Comparison of ENCODE assay signal across 10 cellular contexts in genomic region chr3:141237701-141238521, GRCh38. TPM values are rescaled to one million over a fixed set of nuclear protein-coding genes. Genes with fewer than 3 reads are reported as not detected.
DNase-seq lines count a peak whose midpoint lies in the region; ATAC-seq and TF ChIP-seq lines count a peak whose summit lies in the region.
"Had no signal": no experiment of that assay in that cellular context is flagged by ENCODE, and none has a peak within 500 bp of the region (broad histone marks: within the 10 kb centered on the region; RNA-seq: fewer than 3 reads in every experiment).

No MANE protein-coding gene starts in this region.

- peak overlapping the region; percentile 18 for H3K4me3 Mint-ChIP-seq in activated CD8-positive, alpha-beta memory T cell treated with anti-CD3 and anti-CD28 coated beads, Interleukin-2, amount 10 ng/mL, durations not matched to agents 7 days and 5 days
- H3K4me3 Mint-ChIP-seq in T-cell = peak overlapping the region in 2 of 3 donors; percentile 41 to 59

- no peak overlapping the region for H3K4me3 ChIP-seq in cardiac muscle cell
- H3K4me3 ChIP-seq in thoracic aorta = peak overlapping the region; percentile 29
- H3K4me3 ChIP-seq: PC-9 had no signal

- no peaks in the 10 kb centered on the region for H3K27me3 ChIP-seq in cardiac muscle cell
- H3K27me3 ChIP-seq in thoracic aorta (replicated peaks; ENCODE audit: insufficient read depth) = no peaks in the 10 kb centered on the region
- H3K27me3 ChIP-seq: foreskin keratinocyte had no signal

- peaks cover 38% of the 10 kb centered on the region for H3K36me3 Mint-ChIP-seq in activated CD8-positive, alpha-beta memory T cell treated with anti-CD3 and anti-CD28 coated beads, Interleukin-2, amount 10 ng/mL, durations not matched to agents 7 days and 5 days
- peaks cover 15% of the 10 kb centered on the region for H3K36me3 Mint-ChIP-seq in T-cell

- H3K36me3 ChIP-seq in cardiac muscle cell (no peaks in the 10 kb centered on the region), thoracic aorta (no peaks in the 10 kb centered on the region)

- H3K9me3 Mint-ChIP-seq in activated CD8-positive, alpha-beta memory T cell treated with anti-CD3 and anti-CD28 coated beads, Interleukin-2, amount 10 ng/mL, durations not matched to agents 7 days and 5 days (ENCODE audit: low read depth) = no peaks in the 10 kb centered on the region
- no peaks in the 10 kb centered on the region for H3K9me3 Mint-ChIP-seq in T-cell

- H3K27ac Mint-ChIP-seq in activated CD8-positive, alpha-beta memory T cell treated with anti-CD3 and anti-CD28 coated beads, Interleukin-2, amount 10 ng/mL, durations not matched to agents 7 days and 5 days = peak overlapping the region; percentile 69
- H3K27ac Mint-ChIP-seq in T-cell = peak overlapping the region; percentile 41 to 84

- H3K4me1 ChIP-seq in cardiac muscle cell (ENCODE audit: low read depth) (peaks cover 30% of the 10 kb centered on the region), thoracic aorta (ENCODE audit: control insufficient read depth in 1 of 2, low read depth in 2 of 2) (peaks cover 10 to 71% of the 10 kb centered on the region in 2 donors)

- CTCF ChIA-PET in activated CD8-positive, alpha-beta memory T cell treated with anti-CD3 and anti-CD28 coated beads, Interleukin-2, amount 10 ng/mL, durations not matched to agents 7 days and 5 days (lab: Charles Lee) = interaction anchor here (0.8 to 1.6 kb wide), 14 partner anchors 9 to 217 kb away, joined by 3 to 8 read pairs (median 3); no protein-coding TSS in a partner anchor
- CTCF ChIA-PET in T-cell (lab: Charles Lee) (interaction anchor here (0.5 to 0.9 kb wide), 4 partner anchors 17 to 325 kb away, joined by 3 read pairs; no protein-coding TSS in a partner anchor), GM10248 (lab: Yijun Ruan, JAX) (interaction anchor here (1.0 to 2.8 kb wide), 3 partner anchors 13 to 214 kb away, joined by 3 to 10 read pairs (median 3); no protein-coding TSS in a partner anchor)

- peak; percentile 65 for DNase-seq in activated CD8-positive, alpha-beta memory T cell treated with anti-CD3 and anti-CD28 coated beads, Interleukin-2, amount 10 ng/mL, durations not matched to agents 7 days and 5 days
- no peak for DNase-seq in activated CD8-positive, alpha-beta memory T cell treated with anti-CD3 and anti-CD28 coated beads for 24 hours
- DNase-seq in T-cell (peak in 1 of 34 experiments; percentile 18), cardiac muscle cell (ENCODE audit: low read depth in 1 of 2, low spot score in 1 of 2) (peak; percentile 27 to 36), thoracic aorta (ENCODE audit: low spot score) (no peak), HuH-7 (ENCODE audit: low spot score) (no peak), GM10248 (ENCODE audit: extremely low spot score) (no peak), activated gamma-delta T cell treated with Interleukin-2 at 50 U/mL for 16 hours (no peak)
- DNase-seq: foreskin keratinocyte, PC-9 had no signal

- H3K9me3 ChIP-seq in cardiac muscle cell (ENCODE audit: low read depth) = no peaks in the 10 kb centered on the region
- H3K9me3 ChIP-seq in thoracic aorta = no peaks in the 10 kb centered on the region

- POLR2A ChIA-PET in T-cell (lab: Charles Lee) (interaction anchor here (0.5 to 0.6 kb wide), 3 partner anchors 16 to 1850 kb away, joined by 3 to 5 read pairs (median 4); no protein-coding TSS in a partner anchor), GM10248 (lab: Yijun Ruan, JAX) (no interaction called here)

- peak; percentile 75 for ATAC-seq in activated CD8-positive, alpha-beta memory T cell treated with anti-CD3 and anti-CD28 coated beads, Interleukin-2, amount 10 ng/mL, durations not matched to agents 7 days and 5 days
- ATAC-seq in T-cell (replicated peaks in 1 of 4) = peak; percentile 44 to 69 (median 58)
- no peak for ATAC-seq in thoracic aorta (ENCODE audit: insufficient number of reproducible peaks, low FRiP score, low read depth)
- ATAC-seq: foreskin keratinocyte had no signal

- TF ChIP-seq CTCF in cardiac muscle cell (IDR thresholded peaks at IDR 0.05; ENCODE audit: low read depth, low read length) (no peak), thoracic aorta (IDR thresholded peaks at IDR 0.05) (no peak), GM10248 (IDR thresholded peaks at IDR 0.05; ENCODE audit: control extremely low read depth, extremely low read depth, low read depth, missing control alignments) (no peak)

- H3K27ac ChIP-seq in cardiac muscle cell (peak overlapping the region; percentile 82), thoracic aorta (peak overlapping the region; percentile 44 to 75)
- H3K27ac ChIP-seq: foreskin keratinocyte, PC-9 had no signal

- peaks cover 82% of the 10 kb centered on the region for H3K4me1 Mint-ChIP-seq in activated CD8-positive, alpha-beta memory T cell treated with anti-CD3 and anti-CD28 coated beads, Interleukin-2, amount 10 ng/mL, durations not matched to agents 7 days and 5 days
- peaks cover 79 to 91% (median 79%) of the 10 kb centered on the region in 3 donors for H3K4me1 Mint-ChIP-seq in T-cell

- H3K27me3 Mint-ChIP-seq in activated CD8-positive, alpha-beta memory T cell treated with anti-CD3 and anti-CD28 coated beads, Interleukin-2, amount 10 ng/mL, durations not matched to agents 7 days and 5 days = no peaks in the 10 kb centered on the region
- H3K27me3 Mint-ChIP-seq in T-cell = no peaks in the 10 kb centered on the region

RNA-seq across cellular contexts. Expression of gene PXYLP1, which starts 6.3 kb away (rescaled TPM):
- total RNA-seq in activated CD8-positive, alpha-beta memory T cell treated with anti-CD3 and anti-CD28 coated beads, Interleukin-2, amount 10 ng/mL, durations not matched to agents 7 days and 5 days = 10 to 100 TPM; 10.3 to 18.4 TPM
- 10 to 100 TPM; 12.5 to 33.0 (median 14.6) TPM for total RNA-seq in T-cell
- total RNA-seq in cardiac muscle cell = 16.6 and 24.3 TPM in 2 replicates
- 11.0 and 22.7 TPM in 2 replicates for polyA plus RNA-seq in cardiac muscle cell
- total RNA-seq in thoracic aorta = 10 to 100 TPM; 15.2 to 23.2 TPM

Comparison
In these comparisons a context has a peak if more than half of its experiments do, and no peak if none do; other contexts are left out.
1. DNase-seq: peak in activated CD8-positive, alpha-beta memory T cell treated with anti-CD3 and anti-CD28 coated beads, Interleukin-2, amount 10 ng/mL, durations not matched to agents 7 days and 5 days (single experiment) and cardiac muscle cell (2 of 2); none in activated CD8-positive, alpha-beta memory T cell treated with anti-CD3 and anti-CD28 coated beads for 24 hours (single experiment), thoracic aorta (single experiment), HuH-7 (single experiment), GM10248 (single experiment) and activated gamma-delta T cell treated with Interleukin-2 at 50 U/mL for 16 hours (single experiment).